ENCODE assay signal across 9 cellular contexts in genomic region chr7:123797673-123798526, GRCh38. TPM values are rescaled to one million over a fixed set of nuclear protein-coding genes. Genes with fewer than 3 reads are reported as not detected.
DNase-seq lines count a peak whose midpoint lies in the region; ATAC-seq and TF ChIP-seq lines count a peak whose summit lies in the region.
"Had no signal": no experiment of that assay in that cellular context is flagged by ENCODE, and none has a peak within 500 bp of the region (broad histone marks: within the 10 kb centered on the region; RNA-seq: fewer than 3 reads in every experiment).

No MANE protein-coding gene starts in this region.

- no peaks in the 10 kb centered on the region for H3K27me3 Mint-ChIP-seq in stimulated activated naive CD8-positive, alpha-beta T cell treated with anti-CD3 and anti-CD28 coated beads, Interleukin-15, amount 100 ng/mL, for 72 hours

- H3K27ac ChIP-seq in gastroesophageal sphincter (no peak overlapping the region), WERI-Rb-1 (no peak overlapping the region)

- H3K27me3 ChIP-seq in gastroesophageal sphincter: no peaks in the 10 kb centered on the region
- H3K27me3 ChIP-seq in WERI-Rb-1 (ENCODE audit: insufficient read depth, low read depth, severe bottlenecking): no peaks in the 10 kb centered on the region

- H3K36me3 ChIP-seq in gastroesophageal sphincter (no peaks in the 10 kb centered on the region), WERI-Rb-1 (no peaks in the 10 kb centered on the region)

- TF ChIP-seq POLR2A in gastroesophageal sphincter (IDR thresholded peaks at IDR 0.05): no peak

- TF ChIP-seq EP300 in gastroesophageal sphincter (IDR thresholded peaks at IDR 0.05): no peak

- H3K4me1 ChIP-seq in gastroesophageal sphincter: peaks cover 0 to 11% (median 0%) of the 10 kb centered on the region in 3 donors

- no peak for DNase-seq in stimulated activated naive CD8-positive, alpha-beta T cell treated with anti-CD3 and anti-CD28 coated beads, Interleukin-15, amount 100 ng/mL, for 72 hours
- DNase-seq in stimulated activated naive CD8-positive, alpha-beta T cell treated with anti-CD3 and anti-CD28 coated beads, Interleukin-15, Interleukin-2, amounts not matched to agents 100 U/mL and 50 U/mL, for 24 hours: no peak
- peak; percentile 66 for DNase-seq in NCI-H1048 (lab: John Stamatoyannopoulos, UW)
- peak; percentile 21 for DNase-seq in SKM-1 treated with dmso at 0.1 percent for 144 hours (lab: John Stamatoyannopoulos, UW; ENCODE audit: unreplicated experiment)
- DNase-seq in pulmonary artery endothelial cell (ENCODE audit: low read depth, low spot score): peak; percentile 39
- no peak for DNase-seq in WERI-Rb-1
- no peak for DNase-seq in retina

- no peaks in the 10 kb centered on the region for H3K4me1 Mint-ChIP-seq in stimulated activated naive CD8-positive, alpha-beta T cell treated with anti-CD3 and anti-CD28 coated beads, Interleukin-15, amount 100 ng/mL, for 72 hours

- 39 to 45% methylated on average over 2 of the region's 2 CpGs for WGBS in gastroesophageal sphincter (ENCODE audit: low coverage in 1 of 2), 2 donors

- H3K9me3 ChIP-seq in gastroesophageal sphincter: no peaks in the 10 kb centered on the region
- H3K9me3 ChIP-seq in WERI-Rb-1 (ENCODE audit: severe bottlenecking): no peaks in the 10 kb centered on the region

- H3K27ac Mint-ChIP-seq in stimulated activated naive CD8-positive, alpha-beta T cell treated with anti-CD3 and anti-CD28 coated beads, Interleukin-15, amount 100 ng/mL, for 72 hours: no peak overlapping the region

- H3K4me3 ChIP-seq in gastroesophageal sphincter (no peak overlapping the region), WERI-Rb-1 (ENCODE audit: low read depth, low read length) (no peak overlapping the region)

- peak; percentile 37 to 61 (median 52) for TF ChIP-seq CTCF in gastroesophageal sphincter (IDR thresholded peaks at IDR 0.05)
- no peak for TF ChIP-seq CTCF in WERI-Rb-1 (IDR thresholded peaks at IDR 0.05; ENCODE audit: low read depth, low read length)

- H3K4me3 Mint-ChIP-seq in stimulated activated naive CD8-positive, alpha-beta T cell treated with anti-CD3 and anti-CD28 coated beads, Interleukin-15, amount 100 ng/mL, for 72 hours: no peak overlapping the region

- peak; percentile 37 for ATAC-seq in stimulated activated naive CD8-positive, alpha-beta T cell treated with anti-CD3 and anti-CD28 coated beads, Interleukin-15, amount 100 ng/mL, for 72 hours
- no peak for ATAC-seq in stimulated activated naive CD8-positive, alpha-beta T cell treated with anti-CD3 and anti-CD28 coated beads, Interleukin-15, Interleukin-2, amounts not matched to agents 100 U/mL and 50 U/mL, for 24 hours
- peak; percentile 88 for ATAC-seq in gastroesophageal sphincter

- no peaks in the 10 kb centered on the region for H3K9me3 Mint-ChIP-seq in stimulated activated naive CD8-positive, alpha-beta T cell treated with anti-CD3 and anti-CD28 coated beads, Interleukin-15, amount 100 ng/mL, for 72 hours

RNA-seq across cellular contexts. Expression of gene HYAL4, which starts 47.1 kb away (rescaled TPM):
- total RNA-seq in gastroesophageal sphincter: not detected
- total RNA-seq in pulmonary artery endothelial cell: 0.20 TPM in 1 of 2 replicates, not detected in the other
- total RNA-seq: urinary bladder had no signal

RNA-seq across cellular contexts. Expression of gene WASL, which starts 49.1 kb away (rescaled TPM):
- total RNA-seq in gastroesophageal sphincter: 10 to 100 TPM; 42.5 to 55.9 (median 47.9) TPM
- 10.2 and 14.0 TPM in 2 replicates for total RNA-seq in pulmonary artery endothelial cell

Comparison
In these comparisons a context has a peak if more than half of its experiments do, and no peak if none do; other contexts are left out.
1. DNase-seq: peak in NCI-H1048 (single experiment), SKM-1 treated with dmso at 0.1 percent for 144 hours (single experiment) and pulmonary artery endothelial cell (single experiment); none in stimulated activated naive CD8-positive, alpha-beta T cell treated with anti-CD3 and anti-CD28 coated beads, Interleukin-15, amount 100 ng/mL, for 72 hours (0 of 2), stimulated activated naive CD8-positive, alpha-beta T cell treated with anti-CD3 and anti-CD28 coated beads, Interleukin-15, Interleukin-2, amounts not matched to agents 100 U/mL and 50 U/mL, for 24 hours (single experiment), WERI-Rb-1 (single experiment) and retina (single experiment).